Comparison of ENCODE assay signal across 5 cellular contexts in genomic region chr19:45106363-45106762, GRCh38. TPM values are rescaled to one million over a fixed set of nuclear protein-coding genes. Genes with fewer than 3 reads are reported as not detected.
DNase-seq lines count a peak whose midpoint lies in the region; ATAC-seq, FAIRE-seq and TF ChIP-seq lines count a peak whose summit lies in the region.
"Not testable (repeated sequence)": the region's sequence is repeated elsewhere in the genome, so short reads cannot be mapped to it uniquely, and the experiment has no call there.
"Had no signal": no experiment of that assay in that cellular context is flagged by ENCODE, and none has a peak within 500 bp of the region (broad histone marks: within the 10 kb centered on the region; RNA-seq: fewer than 3 reads in every experiment).

No MANE protein-coding gene starts in this region.

- TF ChIP-seq CTCF in K562 (IDR thresholded peaks at IDR 0.05 in 2 of 3, conservative IDR thresholded peaks at IDR 0.05 in 1 of 3; ENCODE audit: insufficient read depth in 2 of 3, low read depth in 1 of 3, low read length in 3 of 3), result not testable (repeated sequence)

- not testable (repeated sequence) for ATAC-seq in K562; stimulated activated naive B cell treated with anti-CD40 and anti-IgM and Interleukin-4, amounts not matched to agents 10 μg/mL and 1 μg/mL and 100 μg/mL, for 72 hours (replicated peaks)

- TF ChIP-seq RAD21 in K562 (CRISPR knock-in tag; conservative IDR thresholded peaks at IDR 0.05 in 1 of 2, IDR thresholded peaks at IDR 0.05 in 1 of 2), result not testable (repeated sequence)

- H3K9ac ChIP-seq in BLaER1; K562 (ENCODE audit: insufficient read depth in 1 of 2, low read depth in 2 of 2, low read length in 2 of 2): not testable (repeated sequence)

- not testable (repeated sequence) for TF ChIP-seq POLR2A in K562 (conservative IDR thresholded peaks at IDR 0.05)

- H4K20me1 ChIP-seq in BLaER1 (peaks cover 46% of the 10 kb centered on the region), K562 (replicated peaks; ENCODE audit: control insufficient read depth, insufficient read depth, low read length) (peaks cover 46% of the 10 kb centered on the region)

- peaks cover 100% of the 10 kb centered on the region for H3K4me1 ChIP-seq in BLaER1
- H3K4me1 ChIP-seq in K562 (replicated peaks in 1 of 2; ENCODE audit: control insufficient read depth in 2 of 2, insufficient read depth in 2 of 2, low read length in 2 of 2), result peaks cover 3 to 18% of the 10 kb centered on the region in 2 experiments; a peak in 4 of 5 replicates

- DNase-seq in MV-4-11 (lab: John Stamatoyannopoulos, UW), result peak; percentile 18
- DNase-seq in K562 (ENCODE audit: extremely low read depth in 1 of 4, low spot score in 3 of 4); stimulated activated naive B cell treated with anti-CD40 and anti-IgM and Interleukin-4, amounts not matched to agents 10 μg/mL and 1 μg/mL and 100 μg/mL, for 72 hours: not testable (repeated sequence)

- H3K9me1 ChIP-seq in K562 (ENCODE audit: control insufficient read depth, insufficient read depth, low read length), result not testable (repeated sequence)

- peaks cover 46 to 75% of the 10 kb centered on the region in 2 donors for H3K4me1 Mint-ChIP-seq in stimulated activated naive B cell treated with anti-CD40 and anti-IgM and Interleukin-4, amounts not matched to agents 10 μg/mL and 1 μg/mL and 100 μg/mL, for 72 hours

- H3K4me3 Mint-ChIP-seq in stimulated activated naive B cell treated with anti-CD40 and anti-IgM and Interleukin-4, amounts not matched to agents 10 μg/mL and 1 μg/mL and 100 μg/mL, for 72 hours, result not testable (repeated sequence)

- not testable (repeated sequence) for H3K36me3 ChIP-seq in BLaER1; K562 (ENCODE audit: control insufficient read depth, insufficient read depth, low read length)

- peak overlapping the region; percentile 22 for H3K27ac Mint-ChIP-seq in stimulated activated naive B cell treated with anti-CD40 and anti-IgM and Interleukin-4, amounts not matched to agents 10 μg/mL and 1 μg/mL and 100 μg/mL, for 72 hours

- H3K27me3 ChIP-seq in BLaER1; K562 (ENCODE audit: control insufficient read depth in 2 of 2, insufficient read depth in 2 of 2, low read length in 2 of 2): not testable (repeated sequence)

- BruUV-seq in K562 (replicated peaks; lab: Mats Ljungman, UMichigan), result not testable (repeated sequence)

- H3K79me2 ChIP-seq in K562 (ENCODE audit: control insufficient read depth, insufficient read depth, low read length), result peaks cover 77% of the 10 kb centered on the region

- peak overlapping the region; percentile 74 for H3K27ac ChIP-seq in BLaER1
- not testable (repeated sequence) for H3K27ac ChIP-seq in K562 (ENCODE audit: extremely low read depth, low read depth, low read length)

- TF ChIP-seq EP300 in K562 (IDR thresholded peaks at IDR 0.05; ENCODE audit: low read length), result not testable (repeated sequence)

- not testable (repeated sequence) for FAIRE-seq in K562 (lab: Jason Lieb, UNC)

- H3K9me3 Mint-ChIP-seq in stimulated activated naive B cell treated with anti-CD40 and anti-IgM and Interleukin-4, amounts not matched to agents 10 μg/mL and 1 μg/mL and 100 μg/mL, for 72 hours, result not testable (repeated sequence)

- in situ Hi-C loops in K562 (cut with MboI), result not testable (repeated sequence)

- not testable (repeated sequence) for H3K27me3 Mint-ChIP-seq in stimulated activated naive B cell treated with anti-CD40 and anti-IgM and Interleukin-4, amounts not matched to agents 10 μg/mL and 1 μg/mL and 100 μg/mL, for 72 hours

- intact Hi-C loops in K562 (cut with micrococcal nuclease), result not testable (repeated sequence)

- H3K4me3 ChIP-seq in BLaER1, K562: not testable (repeated sequence)

- 70% methylated on average over 11 of the region's 11 CpGs for WGBS in K562 (ENCODE audit: insufficient coverage, low coverage, missing lambda C conversion rate)

- peak overlapping the region; percentile 93 for H3K4me2 ChIP-seq in BLaER1
- H3K4me2 ChIP-seq in K562 (ENCODE audit: insufficient read depth, low read length), result not testable (repeated sequence)

- POLR2A ChIA-PET in K562 (lab: Yijun Ruan, JAX), result interaction anchor here (0.6 to 1.4 kb wide), 2 partner anchors 12 to 124 kb away, joined by 3 read pairs; no protein-coding TSS in a partner anchor

- CTCF ChIA-PET in K562 (lab: Yijun Ruan, JAX; ENCODE audit: low intra/inter-chr PET ratio), result not testable (repeated sequence)

- H2AFZ ChIP-seq in K562 (ENCODE audit: low read depth, low read length), result not testable (repeated sequence)

- peaks cover 6 to 12% of the 10 kb centered on the region in 2 donors for H3K36me3 Mint-ChIP-seq in stimulated activated naive B cell treated with anti-CD40 and anti-IgM and Interleukin-4, amounts not matched to agents 10 μg/mL and 1 μg/mL and 100 μg/mL, for 72 hours

- not testable (repeated sequence) for H3K9me3 ChIP-seq in BLaER1; K562 (replicated peaks; ENCODE audit: control insufficient read depth, insufficient read depth, low read depth, low read length)

RNA-seq across cellular contexts. Expression of gene PPP1R37, which starts 13.4 kb away (rescaled TPM):
- total RNA-seq in K562 (2011; cell fraction: chromatin; rRNA removed; ENCODE audit: low replicate concordance), result 32.7 and 64.0 TPM in 2 replicates
- 49.9 and 53.4 TPM in 2 replicates for total RNA-seq in K562 (2011; cell fraction: nucleolus; rRNA removed)
- 37.0 and 42.9 TPM in 2 replicates for total RNA-seq in K562 (2011; cell fraction: nucleoplasm; rRNA removed)
- total RNA-seq in K562 (2014; rRNA removed), result 20.3 and 38.6 TPM in 2 replicates
- 3.1 and 3.5 TPM in 2 replicates for total RNA-seq in K562 (2014; rRNA removed; fragmentation: Illumina TruSeq; extraction: Trizol)
- 7.9 and 8.4 TPM in 2 replicates for total RNA-seq in K562 (2015; rRNA removed; fragmentation: Illumina TruSeq; extraction: Trizol)
- total RNA-seq in K562 (2021), result 16.4 and 17.6 TPM in 2 replicates
- polyA plus RNA-seq in K562 (2011; rRNA removed), result 7.3 and 8.0 TPM in 2 replicates
- polyA plus RNA-seq in K562 (2011; cell fraction: cytosol; rRNA removed), result 7.1 and 13.5 TPM in 2 replicates
- polyA plus RNA-seq in K562 (2011; cell fraction: nucleus; rRNA removed), result 51.3 and 83.8 TPM in 2 replicates
- polyA plus RNA-seq in K562 (2012), result 18.5 and 23.4 TPM in 2 replicates
- polyA plus RNA-seq in K562 (2014; fragmentation: Illumina TruSeq; extraction: Trizol), result 2.7 and 5.0 TPM in 2 replicates
- polyA plus RNA-seq in K562 (2014; fragmentation: Nextera tagmentation; extraction: Ambion mirVana), result under 1 TPM; 0.04 to 0.10 TPM
- 19.9 and 22.0 TPM in 2 replicates for polyA plus RNA-seq in K562 (2014; rRNA removed)
- polyA minus RNA-seq in K562 (2011; rRNA and poly(A)+ RNA removed), result 4.4 and 5.2 TPM in 2 replicates
- polyA minus RNA-seq in K562 (2011; cell fraction: cytosol; rRNA and poly(A)+ RNA removed), result 4.8 and 13.3 TPM in 2 replicates
- 14.3 and 14.8 TPM in 2 replicates for polyA minus RNA-seq in K562 (2011; cell fraction: nucleus; rRNA and poly(A)+ RNA removed)

RNA-seq across cellular contexts. Expression of gene GEMIN7, which starts 27.3 kb away (rescaled TPM):
- total RNA-seq in K562 (2011; cell fraction: chromatin; rRNA removed; ENCODE audit: low replicate concordance), result 22.7 and 62.8 TPM in 2 replicates
- total RNA-seq in K562 (2011; cell fraction: nucleolus; rRNA removed), result 37.2 and 43.2 TPM in 2 replicates
- total RNA-seq in K562 (2011; cell fraction: nucleoplasm; rRNA removed), result 26.5 and 32.7 TPM in 2 replicates
- 54.9 and 62.7 TPM in 2 replicates for total RNA-seq in K562 (2014; rRNA removed)
- total RNA-seq in K562 (2014; rRNA removed; fragmentation: Illumina TruSeq; extraction: Trizol), result 31.3 and 33.0 TPM in 2 replicates
- 39.5 and 42.3 TPM in 2 replicates for total RNA-seq in K562 (2015; rRNA removed; fragmentation: Illumina TruSeq; extraction: Trizol)
- 60.7 and 62.6 TPM in 2 replicates for total RNA-seq in K562 (2021)
- 23.1 and 32.5 TPM in 2 replicates for polyA plus RNA-seq in K562 (2011; rRNA removed)
- 41.8 and 86.0 TPM in 2 replicates for polyA plus RNA-seq in K562 (2011; cell fraction: cytosol; rRNA removed)
- polyA plus RNA-seq in K562 (2011; cell fraction: nucleus; rRNA removed), result 34.9 and 43.7 TPM in 2 replicates
- polyA plus RNA-seq in K562 (2012), result 41.3 and 54.9 TPM in 2 replicates
- 32.6 and 50.6 TPM in 2 replicates for polyA plus RNA-seq in K562 (2014; fragmentation: Illumina TruSeq; extraction: Trizol)
- polyA plus RNA-seq in K562 (2014; fragmentation: Nextera tagmentation; extraction: Ambion mirVana), result 100 to 1,000 TPM in 1 of 2 experiments, 10 to 100 TPM in 1; 84.9 to 124 TPM
- polyA plus RNA-seq in K562 (2014; rRNA removed), result 49.6 and 57.5 TPM in 2 replicates
- 5.7 and 7.6 TPM in 2 replicates for polyA minus RNA-seq in K562 (2011; rRNA and poly(A)+ RNA removed)
- 17.8 and 23.9 TPM in 2 replicates for polyA minus RNA-seq in K562 (2011; cell fraction: cytosol; rRNA and poly(A)+ RNA removed)
- polyA minus RNA-seq in K562 (2011; cell fraction: nucleus; rRNA and poly(A)+ RNA removed), result 7.9 and 11.3 TPM in 2 replicates

RNA-seq across cellular contexts. Expression of gene ZNF296, which starts 30.1 kb away (rescaled TPM):
- total RNA-seq in K562 (2011; cell fraction: chromatin; rRNA removed; ENCODE audit: low replicate concordance), result 0.25 and 1.9 TPM in 2 replicates
- 2.4 and 3.5 TPM in 2 replicates for total RNA-seq in K562 (2011; cell fraction: nucleolus; rRNA removed)
- 0.92 and 1.3 TPM in 2 replicates for total RNA-seq in K562 (2011; cell fraction: nucleoplasm; rRNA removed)
- 1.5 and 2.7 TPM in 2 replicates for total RNA-seq in K562 (2014; rRNA removed)
- 0.07 TPM in 1 of 2 replicates, not detected in the other for total RNA-seq in K562 (2014; rRNA removed; fragmentation: Illumina TruSeq; extraction: Trizol)
- total RNA-seq in K562 (2015; rRNA removed; fragmentation: Illumina TruSeq; extraction: Trizol), result 0.54 and 0.72 TPM in 2 replicates
- 8.8 and 10.3 TPM in 2 replicates for total RNA-seq in K562 (2021)
- polyA plus RNA-seq in K562 (2011; rRNA removed), result 0.13 and 0.28 TPM in 2 replicates
- polyA plus RNA-seq in K562 (2011; cell fraction: cytosol; rRNA removed), result 0.24 and 1.1 TPM in 2 replicates
- polyA plus RNA-seq in K562 (2011; cell fraction: nucleus; rRNA removed), result 0.52 and 1.4 TPM in 2 replicates
- polyA plus RNA-seq in K562 (2012), result 3.2 and 3.6 TPM in 2 replicates
- polyA plus RNA-seq in K562 (2014; fragmentation: Illumina TruSeq; extraction: Trizol), result 0.39 and 2.0 TPM in 2 replicates
- polyA plus RNA-seq in K562 (2014; fragmentation: Nextera tagmentation; extraction: Ambion mirVana), result under 1 TPM in 1 of 2 experiments, not detected in 1; 0.03 TPM
- 2.0 and 2.4 TPM in 2 replicates for polyA plus RNA-seq in K562 (2014; rRNA removed)
- 0.11 and 0.21 TPM in 2 replicates for polyA minus RNA-seq in K562 (2011; rRNA and poly(A)+ RNA removed)
- polyA minus RNA-seq in K562 (2011; cell fraction: cytosol; rRNA and poly(A)+ RNA removed), result 2.0 and 3.5 TPM in 2 replicates
- polyA minus RNA-seq in K562 (2011; cell fraction: nucleus; rRNA and poly(A)+ RNA removed), result 0.94 and 1.00 TPM in 2 replicates
- polyA plus RNA-seq: AG04450 had no signal

RNA-seq across cellular contexts. Expression of gene NKPD1, which starts 54.4 kb away (rescaled TPM):
- total RNA-seq in K562 (2011; cell fraction: chromatin; rRNA removed; ENCODE audit: low replicate concordance), result 0.30 TPM in 1 of 2 replicates, not detected in the other
- 0.17 and 0.79 TPM in 2 replicates for total RNA-seq in K562 (2011; cell fraction: nucleolus; rRNA removed)
- total RNA-seq in K562 (2011; cell fraction: nucleoplasm; rRNA removed), result 0.15 TPM in 2 replicates
- total RNA-seq in K562 (2014; rRNA removed) (0.09 TPM in 1 of 2 replicates, not detected in the other), K562 (2014; rRNA removed; fragmentation: Illumina TruSeq; extraction: Trizol) (not detected in 2 replicates), K562 (2015; rRNA removed; fragmentation: Illumina TruSeq; extraction: Trizol) (not detected in 2 replicates), K562 (2021) (0.04 TPM in 2 replicates)
- polyA plus RNA-seq in K562 (2011; rRNA removed) (0.01 TPM in 1 of 2 replicates, not detected in the other), K562 (2014; fragmentation: Illumina TruSeq; extraction: Trizol) (0.03 TPM in 1 of 2 replicates, not detected in the other), K562 (2014; fragmentation: Nextera tagmentation; extraction: Ambion mirVana) (not detected), K562 (2014; rRNA removed) (0.04 and 0.07 TPM in 2 replicates)
- 0.03 and 0.13 TPM in 2 replicates for polyA plus RNA-seq in K562 (2011; cell fraction: cytosol; rRNA removed)
- polyA plus RNA-seq in K562 (2011; cell fraction: nucleus; rRNA removed), result 0.11 and 0.20 TPM in 2 replicates
- polyA plus RNA-seq in K562 (2012), result 0.03 and 0.26 TPM in 2 replicates
- polyA minus RNA-seq in K562 (2011; rRNA and poly(A)+ RNA removed), result not detected in 2 replicates
- not detected in 2 replicates for polyA minus RNA-seq in K562 (2011; cell fraction: cytosol; rRNA and poly(A)+ RNA removed)
- 0.11 and 0.13 TPM in 2 replicates for polyA minus RNA-seq in K562 (2011; cell fraction: nucleus; rRNA and poly(A)+ RNA removed)
